10 cellular contexts compared by ENCODE assay signal in the genomic region with DNA sequence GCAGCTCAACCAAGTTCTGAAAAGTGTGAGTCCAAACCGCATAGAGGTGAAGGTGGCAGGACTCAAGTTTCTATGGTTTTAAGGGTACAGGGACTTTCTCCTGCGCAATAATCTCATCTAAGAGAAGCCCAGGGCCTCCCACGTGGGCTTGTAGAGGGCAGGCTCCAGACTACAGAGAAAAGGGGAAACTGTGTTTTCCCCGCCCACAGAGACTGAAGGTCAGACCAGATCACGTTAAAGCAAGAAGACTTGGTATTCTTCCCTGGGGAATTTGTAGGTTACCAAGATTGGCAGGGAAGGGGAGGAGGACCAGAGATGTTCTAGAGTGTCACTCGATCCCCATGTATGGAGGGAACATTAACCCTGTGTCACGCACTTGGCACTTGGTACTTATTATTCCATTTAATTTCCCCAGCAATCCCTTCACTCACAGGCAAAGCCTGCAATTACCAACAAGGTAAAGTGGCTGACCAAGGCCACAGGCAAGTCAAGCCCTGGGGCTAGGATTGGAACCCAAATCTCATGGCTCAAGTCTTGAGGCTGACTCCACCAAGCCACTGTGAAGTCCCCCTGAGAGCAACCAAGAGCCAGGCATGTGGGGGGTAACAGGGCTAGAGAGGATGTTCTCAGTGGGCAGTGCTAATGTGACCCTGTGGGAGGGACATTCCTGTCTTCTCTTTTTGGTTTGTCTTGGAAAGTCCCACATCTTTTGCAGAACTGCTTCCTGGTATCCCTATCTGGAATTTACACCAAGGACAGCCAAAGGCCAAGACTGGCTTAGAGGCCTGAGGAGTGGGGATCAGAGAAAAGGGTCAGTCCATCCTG. TPM values are rescaled to one million over a fixed set of nuclear protein-coding genes. Genes with fewer than 3 reads are reported as not detected.
DNase-seq lines count a peak whose midpoint lies in the region; ATAC-seq and TF ChIP-seq lines count a peak whose summit lies in the region.
"Had no signal": no experiment of that assay in that cellular context is flagged by ENCODE, and none has a peak within 500 bp of the region (broad histone marks: within the 10 kb centered on the region; RNA-seq: fewer than 3 reads in every experiment).

No MANE protein-coding gene starts in this region.

- ATAC-seq in left ventricle myocardium superior: peak; percentile 41
- peak; percentile 77 for ATAC-seq in HG03095 (IDR thresholded peaks at IDR 0.05; ENCODE audit: unreplicated experiment)
- peak; percentile 97 for ATAC-seq in activated B cell treated with CpG ODN at 0.5 μM for 24 hours (ENCODE audit: low read depth)
- ATAC-seq in aorta (ENCODE audit: low FRiP score): no peak
- ATAC-seq: WTC11 had no signal

- no peak for TF ChIP-seq CTCF in activated B cell treated with CpG ODN at 0.5 μM for 24 hours (IDR thresholded peaks at IDR 0.05)

- no peak overlapping the region for H3K4me3 ChIP-seq in aorta (ENCODE audit: low read length in 2 of 2)

- H3K36me3 ChIP-seq in aorta (ENCODE audit: control insufficient read depth in 1 of 2, insufficient read depth in 2 of 2, low read length in 1 of 2): no peaks in the 10 kb centered on the region

- POLR2A ChIA-PET in activated B cell treated with CpG ODN at 0.5 μM for 24 hours (lab: Charles Lee): interaction anchor here (0.6 to 3.0 kb wide), 10 partner anchors 11 to 112 kb away, joined by 3 to 34 read pairs (median 6); a partner anchor contains a TSS

- no peaks in the 10 kb centered on the region for H3K4me1 ChIP-seq in aorta (ENCODE audit: control insufficient read depth in 1 of 2, insufficient read depth in 2 of 2, low read length in 2 of 2)

- H3K27me3 ChIP-seq in aorta (ENCODE audit: control insufficient read depth in 1 of 2, insufficient read depth in 2 of 2, low read length in 1 of 2): no peaks in the 10 kb centered on the region

- peak overlapping the region; percentile 86 for H3K27ac Mint-ChIP-seq in activated B cell treated with CpG ODN at 0.5 μM for 24 hours
- H3K27ac Mint-ChIP-seq: WTC11 had no signal

- H3K9me3 Mint-ChIP-seq in activated B cell treated with CpG ODN at 0.5 μM for 24 hours: no peaks in the 10 kb centered on the region
- H3K9me3 Mint-ChIP-seq: WTC11 had no signal

- 79 to 86% methylated on average over 7 of the region's 7 CpGs for WGBS in aorta, 2 donors

- CTCF ChIA-PET in activated B cell treated with CpG ODN at 0.5 μM for 24 hours (lab: Charles Lee): no interaction called here

- no peaks in the 10 kb centered on the region for H3K36me3 Mint-ChIP-seq in activated B cell treated with CpG ODN at 0.5 μM for 24 hours (ENCODE audit: low read depth)
- H3K36me3 Mint-ChIP-seq: WTC11 had no signal

- H3K4me1 Mint-ChIP-seq in activated B cell treated with CpG ODN at 0.5 μM for 24 hours: peaks cover 53% of the 10 kb centered on the region

- peak overlapping the region; percentile 48 for H3K4me3 Mint-ChIP-seq in activated B cell treated with CpG ODN at 0.5 μM for 24 hours
- H3K4me3 Mint-ChIP-seq: WTC11 had no signal

- DNase-seq in left ventricle myocardium superior (no peak), cardiac septum (ENCODE audit: low spot score) (no peak), activated B cell treated with CpG ODN at 0.5 μM for 24 hours (no peak), aorta (peak; percentile 36 to 70), cerebellar nuclear complex (lab: John Stamatoyannopoulos, UW) (no peak), iPS-NIHi11 (ENCODE audit: low spot score) (no peak), activated T-cell treated with anti-CD3 and anti-CD28 coated beads for 4 hours (no peak)
- DNase-seq: effector CD4-positive, alpha-beta T cell had no signal

- intact Hi-C loops in left ventricle myocardium superior (cut with micrococcal nuclease): no loop called here
- intact Hi-C loops in cardiac septum (cut with DNase I): no loop called here
- intact Hi-C loops in activated B cell treated with CpG ODN at 0.5 μM for 24 hours (cut with micrococcal nuclease): loop anchor here (1.0 to 2.0 kb wide), 3 partner anchors 15 to 37 kb away; no protein-coding TSS in a partner anchor
- intact Hi-C loops in aorta (cut with DNase I): no loop called here

- no peak overlapping the region for H3K27ac ChIP-seq in aorta (ENCODE audit: low read depth in 1 of 2, low read length in 2 of 2)

- no peaks in the 10 kb centered on the region for H3K9me3 ChIP-seq in aorta (ENCODE audit: control insufficient read depth, low read length)

- H3K27me3 Mint-ChIP-seq in activated B cell treated with CpG ODN at 0.5 μM for 24 hours: no peaks in the 10 kb centered on the region

RNA-seq across cellular contexts. Expression of a gene that starts 18.3 kb away (rescaled TPM):
- total RNA-seq in left ventricle myocardium superior (7.7 TPM), cardiac septum (11.6 TPM), activated B cell treated with CpG ODN at 0.5 μM for 24 hours (110 and 115 TPM in 2 replicates), aorta (10 to 100 TPM; 60.5 to 72.8 TPM)
- 10 to 100 TPM in 1 of 2 donors, 1 to 10 TPM in 1; 8.2 to 13.4 TPM for polyA plus RNA-seq in aorta

Comparison
In these comparisons a context has a peak if more than half of its experiments do, and no peak if none do; other contexts are left out.
1. DNase-seq: peak in aorta (2 of 2); none in left ventricle myocardium superior (single experiment), cardiac septum (single experiment), activated B cell treated with CpG ODN at 0.5 μM for 24 hours (single experiment), cerebellar nuclear complex (0 of 2), iPS-NIHi11 (single experiment) and activated T-cell treated with anti-CD3 and anti-CD28 coated beads for 4 hours (single experiment).